In genomic region chr7:92735707-92736106, GRCh38 we compare ENCODE assay signal across 24 cellular contexts.
DNase-seq lines count a peak whose midpoint lies in the region; ATAC-seq and TF ChIP-seq lines count a peak whose summit lies in the region.
"Had no signal": no experiment of that assay in that cellular context is flagged by ENCODE, and none has a peak within 500 bp of the region (broad histone marks: within the 10 kb centered on the region; RNA-seq: fewer than 3 reads in every experiment).

No MANE protein-coding gene starts in this region.

- no peaks in the 10 kb centered on the region for H3K27me3 Mint-ChIP-seq in activated T-cell treated with anti-CD3 and anti-CD28 coated beads, Interleukin-2, amount 50 U/mL, for 72 hours (ENCODE audit: low read depth)
- no peaks in the 10 kb centered on the region for H3K27me3 Mint-ChIP-seq in activated CD4-positive, alpha-beta T cell treated with anti-CD3 and anti-CD28 coated beads, Interleukin-2, amount 10 ng/mL, durations not matched to agents 24 days and 14 days
- H3K27me3 Mint-ChIP-seq in activated T-helper 2 cell treated with anti-CD3 and anti-CD28 coated beads, Interferon-gamma antibody, Interleukin-2, Interleukin-4, amounts not matched to agents 10 μg/mL and 5 μg/mL and 100 μg/mL, durations not matched to agents 14 hours and 24 hours and 36 hours (ENCODE audit: low read depth) = no peaks in the 10 kb centered on the region
- H3K27me3 Mint-ChIP-seq: activated CD4-positive, alpha-beta memory T cell treated with anti-CD3 and anti-CD28 coated beads for 36 hours; activated naive CD8-positive, alpha-beta T cell treated with anti-CD3 and anti-CD28 coated beads, Interleukin-2, amount 10 ng/mL, durations not matched to agents 7 days and 5 days; CD8-positive, alpha-beta memory T cell had no signal

- no peak overlapping the region for H3K4me3 ChIP-seq in fibroblast of mammary gland (ENCODE audit: control insufficient read depth, low read depth, low read length)
- H3K4me3 ChIP-seq: coronary artery, esophagus squamous epithelium, GM12878, prostate gland had no signal

- peak overlapping the region; percentile 24 for H3K27ac Mint-ChIP-seq in activated T-cell treated with anti-CD3 and anti-CD28 coated beads, Interleukin-2, amount 50 U/mL, for 72 hours
- no peak overlapping the region for H3K27ac Mint-ChIP-seq in activated CD4-positive, alpha-beta T cell treated with anti-CD3 and anti-CD28 coated beads, Interleukin-2, amount 10 ng/mL, durations not matched to agents 24 days and 14 days
- no peak overlapping the region for H3K27ac Mint-ChIP-seq in activated T-helper 2 cell treated with anti-CD3 and anti-CD28 coated beads, Interferon-gamma antibody, Interleukin-2, Interleukin-4, amounts not matched to agents 10 μg/mL and 5 μg/mL and 100 μg/mL, durations not matched to agents 14 hours and 24 hours and 36 hours
- H3K27ac Mint-ChIP-seq: activated CD4-positive, alpha-beta memory T cell treated with anti-CD3 and anti-CD28 coated beads for 36 hours; activated naive CD8-positive, alpha-beta T cell treated with anti-CD3 and anti-CD28 coated beads, Interleukin-2, amount 10 ng/mL, durations not matched to agents 7 days and 5 days; immature natural killer cell; WTC11 had no signal

- peaks cover 23 to 39% of the 10 kb centered on the region in 2 donors for H3K36me3 Mint-ChIP-seq in activated T-cell treated with anti-CD3 and anti-CD28 coated beads, Interleukin-2, amount 50 U/mL, for 72 hours (ENCODE audit: insufficient read depth in 2 of 2)
- H3K36me3 Mint-ChIP-seq in activated CD4-positive, alpha-beta T cell treated with anti-CD3 and anti-CD28 coated beads, Interleukin-2, amount 10 ng/mL, durations not matched to agents 24 days and 14 days (ENCODE audit: low read depth) = peaks cover 61% of the 10 kb centered on the region
- peaks cover 76% of the 10 kb centered on the region for H3K36me3 Mint-ChIP-seq in activated T-helper 2 cell treated with anti-CD3 and anti-CD28 coated beads, Interferon-gamma antibody, Interleukin-2, Interleukin-4, amounts not matched to agents 10 μg/mL and 5 μg/mL and 100 μg/mL, durations not matched to agents 14 hours and 24 hours and 36 hours (ENCODE audit: low read depth)
- H3K36me3 Mint-ChIP-seq: WTC11 had no signal

- H3K4me3 Mint-ChIP-seq in activated T-cell treated with anti-CD3 and anti-CD28 coated beads, Interleukin-2, amount 50 U/mL, for 72 hours = no peak overlapping the region
- H3K4me3 Mint-ChIP-seq in activated CD4-positive, alpha-beta T cell treated with anti-CD3 and anti-CD28 coated beads, Interleukin-2, amount 10 ng/mL, durations not matched to agents 24 days and 14 days = no peak overlapping the region
- no peak overlapping the region for H3K4me3 Mint-ChIP-seq in activated T-helper 2 cell treated with anti-CD3 and anti-CD28 coated beads, Interferon-gamma antibody, Interleukin-2, Interleukin-4, amounts not matched to agents 10 μg/mL and 5 μg/mL and 100 μg/mL, durations not matched to agents 14 hours and 24 hours and 36 hours (ENCODE audit: low read depth)
- H3K4me3 Mint-ChIP-seq: activated CD4-positive, alpha-beta memory T cell treated with anti-CD3 and anti-CD28 coated beads for 36 hours; activated naive CD8-positive, alpha-beta T cell treated with anti-CD3 and anti-CD28 coated beads, Interleukin-2, amount 10 ng/mL, durations not matched to agents 7 days and 5 days; CD8-positive, alpha-beta memory T cell; immature natural killer cell; WTC11 had no signal

- H3K9me3 Mint-ChIP-seq in activated T-cell treated with anti-CD3 and anti-CD28 coated beads, Interleukin-2, amount 50 U/mL, for 72 hours = peaks cover 1 to 2% of the 10 kb centered on the region in 2 donors
- peaks cover 22% of the 10 kb centered on the region for H3K9me3 Mint-ChIP-seq in activated CD4-positive, alpha-beta T cell treated with anti-CD3 and anti-CD28 coated beads, Interleukin-2, amount 10 ng/mL, durations not matched to agents 24 days and 14 days
- H3K9me3 Mint-ChIP-seq in activated T-helper 2 cell treated with anti-CD3 and anti-CD28 coated beads, Interferon-gamma antibody, Interleukin-2, Interleukin-4, amounts not matched to agents 10 μg/mL and 5 μg/mL and 100 μg/mL, durations not matched to agents 14 hours and 24 hours and 36 hours = peaks cover 4% of the 10 kb centered on the region
- H3K9me3 Mint-ChIP-seq: activated CD4-positive, alpha-beta memory T cell treated with anti-CD3 and anti-CD28 coated beads for 36 hours; CD8-positive, alpha-beta memory T cell; immature natural killer cell; WTC11 had no signal

- intact Hi-C loops in activated CD4-positive, alpha-beta T cell treated with anti-CD3 and anti-CD28 coated beads, Interleukin-2, amount 10 ng/mL, durations not matched to agents 24 days and 14 days (cut with micrococcal nuclease) = no loop called here
- intact Hi-C loops in activated T-helper 2 cell treated with anti-CD3 and anti-CD28 coated beads, Interferon-gamma antibody, Interleukin-2, Interleukin-4, amounts not matched to agents 10 μg/mL and 5 μg/mL and 100 μg/mL, durations not matched to agents 14 hours and 24 hours and 36 hours (cut with micrococcal nuclease) = no loop called here

- ATAC-seq in activated T-cell treated with anti-CD3 and anti-CD28 coated beads, Interleukin-2, amount 50 U/mL, for 72 hours (replicated peaks in 1 of 2) = no peak
- peak; percentile 25 for ATAC-seq in SK-N-SH treated with all-trans-retinoic acid at 6 μM for 48 hours
- ATAC-seq: GM12878, left lobe of liver, Right ventricle myocardium inferior, WTC11 had no signal

- no peak for TF ChIP-seq CTCF in fibroblast of mammary gland (conservative IDR thresholded peaks at IDR 0.05; ENCODE audit: control insufficient read depth, insufficient read depth, low read depth, low read length)

- H3K4me1 Mint-ChIP-seq in activated T-cell treated with anti-CD3 and anti-CD28 coated beads, Interleukin-2, amount 50 U/mL, for 72 hours (ENCODE audit: low read depth) = peaks cover 90% of the 10 kb centered on the region
- H3K4me1 Mint-ChIP-seq in activated CD4-positive, alpha-beta T cell treated with anti-CD3 and anti-CD28 coated beads, Interleukin-2, amount 10 ng/mL, durations not matched to agents 24 days and 14 days = peaks cover 65% of the 10 kb centered on the region
- peaks cover 69% of the 10 kb centered on the region for H3K4me1 Mint-ChIP-seq in activated T-helper 2 cell treated with anti-CD3 and anti-CD28 coated beads, Interferon-gamma antibody, Interleukin-2, Interleukin-4, amounts not matched to agents 10 μg/mL and 5 μg/mL and 100 μg/mL, durations not matched to agents 14 hours and 24 hours and 36 hours (ENCODE audit: low read depth)

- DNase-seq in activated T-cell treated with anti-CD3 and anti-CD28 coated beads, Interleukin-2, amount 50 U/mL, for 72 hours = no peak
- DNase-seq in activated T-cell treated with anti-CD3 and anti-CD28 coated beads, Interleukin-2, amount 50 U/mL, for 48 hours = no peak
- DNase-seq in fibroblast of mammary gland (ENCODE audit: low read depth) (peak; percentile 73), stromal cell of bone marrow (ENCODE audit: low read depth) (peak; percentile 79)
- DNase-seq in activated CD4-positive, alpha-beta T cell treated with anti-CD3 and anti-CD28 coated beads, Interleukin-2, amount 10 ng/mL, durations not matched to agents 24 days and 14 days = no peak
- DNase-seq in stimulated activated CD8-positive, alpha-beta memory T cell treated with anti-CD3 and anti-CD28 coated beads, Interleukin-4, amount 100 ng/mL, for 48 hours = no peak
- DNase-seq in activated T-helper 2 cell treated with anti-CD3 and anti-CD28 coated beads, Interferon-gamma antibody, Interleukin-2, Interleukin-4, amounts not matched to agents 10 μg/mL and 5 μg/mL and 100 μg/mL, durations not matched to agents 14 hours and 24 hours and 36 hours (ENCODE audit: low spot score) = no peak
- DNase-seq: activated CD4-positive, alpha-beta memory T cell treated with anti-CD3 and anti-CD28 coated beads for 36 hours; activated effector memory CD4-positive, alpha-beta T cell treated with anti-CD3 and anti-CD28 coated beads, Interleukin-2, amount 50 U/mL, for 16 hours; activated naive CD8-positive, alpha-beta T cell treated with anti-CD3 and anti-CD28 coated beads, Interleukin-2, amount 10 ng/mL, durations not matched to agents 7 days and 5 days; CD8-positive, alpha-beta memory T cell; esophagus squamous epithelium; hippocampal formation; immature natural killer cell; mesendoderm; NCI-H82; T1000 had no signal

TF ChIP-seq in SK-N-SH treated with all-trans-retinoic acid at 6 μM for 48 hours, 23 proteins besides CTCF, POLR2A, EP300 and RAD21 (continues in another document):
- no peak for TF ChIP-seq ZNF70 (CRISPR knock-in tag; IDR thresholded peaks at IDR 0.05)
- TF ChIP-seq ZNF565 (CRISPR knock-in tag; conservative IDR thresholded peaks at IDR 0.05; ENCODE audit: low read depth) = no peak
- TF ChIP-seq CREB5 (CRISPR knock-in tag; IDR thresholded peaks at IDR 0.05; ENCODE audit: low read depth) = no peak
- no peak for TF ChIP-seq PPARA (CRISPR knock-in tag; IDR thresholded peaks at IDR 0.05; ENCODE audit: borderline replicate concordance)
- no peak for TF ChIP-seq TOX (CRISPR knock-in tag; IDR thresholded peaks at IDR 0.05; ENCODE audit: borderline replicate concordance)
- no peak for TF ChIP-seq GLIS3 (CRISPR knock-in tag; IDR thresholded peaks at IDR 0.05)

Comparison
In these comparisons a context has a peak if more than half of its experiments do, and no peak if none do; other contexts are left out.
1. DNase-seq: peak in fibroblast of mammary gland (single experiment) and stromal cell of bone marrow (single experiment); none in activated T-cell treated with anti-CD3 and anti-CD28 coated beads, Interleukin-2, amount 50 U/mL, for 72 hours (0 of 2), activated T-cell treated with anti-CD3 and anti-CD28 coated beads, Interleukin-2, amount 50 U/mL, for 48 hours (0 of 2), activated CD4-positive, alpha-beta T cell treated with anti-CD3 and anti-CD28 coated beads, Interleukin-2, amount 10 ng/mL, durations not matched to agents 24 days and 14 days (single experiment), stimulated activated CD8-positive, alpha-beta memory T cell treated with anti-CD3 and anti-CD28 coated beads, Interleukin-4, amount 100 ng/mL, for 48 hours (single experiment) and activated T-helper 2 cell treated with anti-CD3 and anti-CD28 coated beads, Interferon-gamma antibody, Interleukin-2, Interleukin-4, amounts not matched to agents 10 μg/mL and 5 μg/mL and 100 μg/mL, durations not matched to agents 14 hours and 24 hours and 36 hours (single experiment).